In genomic region chr9:123268950-123269302, GRCh38 we compare ENCODE assay signal across 1 cellular context.
TF ChIP-seq lines count a peak whose summit lies in the region.

No MANE protein-coding gene starts in this region.

TF ChIP-seq in K562, 482 proteins besides CTCF, POLR2A, EP300 and RAD21 (continued from another document and continues in another):
- TF ChIP-seq GTF2E2 (tag; IDR thresholded peaks at IDR 0.05) = no peak
- TF ChIP-seq PHF20 (IDR thresholded peaks at IDR 0.05; ENCODE audit: partially characterized antibody) = peak; percentile 29
- TF ChIP-seq NRF1 (conservative IDR thresholded peaks at IDR 0.05 in 1 of 2, IDR thresholded peaks at IDR 0.05 in 1 of 2) = peak; percentile 19 to 64
- no peak for TF ChIP-seq FOXO4 (CRISPR knock-in tag; IDR thresholded peaks at IDR 0.05)
- no peak for TF ChIP-seq RBM22 (IDR thresholded peaks at IDR 0.05; ENCODE audit: low read depth, low read length, poor library complexity, severe bottlenecking)
- 0 out of 2 replicates have a peak, but pooled peaks have one; percentile 4 for TF ChIP-seq RUNX1 (IDR thresholded peaks at IDR 0.05; ENCODE audit: low read depth)
- no peak for TF ChIP-seq MCM5 (IDR thresholded peaks at IDR 0.05; ENCODE audit: low read depth)
- TF ChIP-seq ZFX (CRISPR knock-in tag; IDR thresholded peaks at IDR 0.05) = peak; percentile 40
- TF ChIP-seq CC2D1A (IDR thresholded peaks at IDR 0.05) = 0 out of 2 replicates have a peak, but pooled peaks have one; percentile 40
- no peak for TF ChIP-seq MTF1 (CRISPR knock-in tag; IDR thresholded peaks at IDR 0.05; ENCODE audit: borderline replicate concordance)
- no peak for TF ChIP-seq PYGO2 (tag; IDR thresholded peaks at IDR 0.05)
- TF ChIP-seq LEF1 (IDR thresholded peaks at IDR 0.05) = no peak
- TF ChIP-seq NFRKB (IDR thresholded peaks at IDR 0.05; ENCODE audit: low read depth) = no peak
- no peak for TF ChIP-seq TCF7L2 (IDR thresholded peaks at IDR 0.05; ENCODE audit: low read depth, low read length)
- no peak for TF ChIP-seq ZNF274 (IDR thresholded peaks at IDR 0.05; ENCODE audit: borderline replicate concordance, low read depth, low read length)
- TF ChIP-seq PHTF2 (CRISPR knock-in tag; IDR thresholded peaks at IDR 0.05) = no peak
- no peak for TF ChIP-seq ZC3H4 (CRISPR knock-in tag; IDR thresholded peaks at IDR 0.05; ENCODE audit: borderline replicate concordance)
- TF ChIP-seq ZNF583 (CRISPR knock-in tag; IDR thresholded peaks at IDR 0.05) = no peak
- no peak for TF ChIP-seq ELF1 (tag; IDR thresholded peaks at IDR 0.05)
- no peak for TF ChIP-seq E2F3 (CRISPR knock-in tag; IDR thresholded peaks at IDR 0.05)
- no peak for TF ChIP-seq ETS2 (tag; IDR thresholded peaks at IDR 0.05; ENCODE audit: borderline replicate concordance, poor library complexity, severe bottlenecking)
- TF ChIP-seq BRF1 (IDR thresholded peaks at IDR 0.05; ENCODE audit: borderline replicate concordance, extremely low read depth, insufficient read length) = no peak
- TF ChIP-seq RFX1 (IDR thresholded peaks at IDR 0.05) = no peak
- TF ChIP-seq HSF4 (CRISPR knock-in tag; IDR thresholded peaks at IDR 0.05; ENCODE audit: borderline replicate concordance) = no peak
- TF ChIP-seq XRCC4 (IDR thresholded peaks at IDR 0.05; ENCODE audit: extremely low read depth, insufficient read depth, insufficient read length) = no peak
- no peak for TF ChIP-seq ZNF311 (CRISPR knock-in tag; IDR thresholded peaks at IDR 0.05)
- no peak for TF ChIP-seq NFE2 (IDR thresholded peaks at IDR 0.05; ENCODE audit: low read depth)
- TF ChIP-seq ZNF165 (CRISPR knock-in tag; IDR thresholded peaks at IDR 0.05; ENCODE audit: borderline replicate concordance) = no peak
- no peak for TF ChIP-seq ZNF561 (CRISPR knock-in tag; conservative IDR thresholded peaks at IDR 0.05)
- TF ChIP-seq BRD4 (IDR thresholded peaks at IDR 0.05) = no peak
- TF ChIP-seq, protein P1, sequence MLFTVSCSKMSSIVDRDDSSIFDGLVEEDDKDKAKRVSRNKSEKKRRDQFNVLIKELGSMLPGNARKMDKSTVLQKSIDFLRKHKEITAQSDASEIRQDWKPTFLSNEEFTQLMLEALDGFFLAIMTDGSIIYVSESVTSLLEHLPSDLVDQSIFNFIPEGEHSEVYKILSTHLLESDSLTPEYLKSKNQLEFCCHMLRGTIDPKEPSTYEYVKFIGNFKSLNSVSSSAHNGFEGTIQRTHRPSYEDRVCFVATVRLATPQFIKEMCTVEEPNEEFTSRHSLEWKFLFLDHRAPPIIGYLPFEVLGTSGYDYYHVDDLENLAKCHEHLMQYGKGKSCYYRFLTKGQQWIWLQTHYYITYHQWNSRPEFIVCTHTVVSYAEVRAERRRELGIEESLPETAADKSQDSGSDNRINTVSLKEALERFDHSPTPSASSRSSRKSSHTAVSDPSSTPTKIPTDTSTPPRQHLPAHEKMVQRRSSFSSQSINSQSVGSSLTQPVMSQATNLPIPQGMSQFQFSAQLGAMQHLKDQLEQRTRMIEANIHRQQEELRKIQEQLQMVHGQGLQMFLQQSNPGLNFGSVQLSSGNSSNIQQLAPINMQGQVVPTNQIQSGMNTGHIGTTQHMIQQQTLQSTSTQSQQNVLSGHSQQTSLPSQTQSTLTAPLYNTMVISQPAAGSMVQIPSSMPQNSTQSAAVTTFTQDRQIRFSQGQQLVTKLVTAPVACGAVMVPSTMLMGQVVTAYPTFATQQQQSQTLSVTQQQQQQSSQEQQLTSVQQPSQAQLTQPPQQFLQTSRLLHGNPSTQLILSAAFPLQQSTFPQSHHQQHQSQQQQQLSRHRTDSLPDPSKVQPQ (CRISPR knock-in tag; IDR thresholded peaks at IDR 0.05; ENCODE audit: borderline replicate concordance) = no peak
- TF ChIP-seq ZNF175 (CRISPR knock-in tag; IDR thresholded peaks at IDR 0.05; ENCODE audit: low read depth) = no peak
- TF ChIP-seq ZKSCAN1 (IDR thresholded peaks at IDR 0.05; ENCODE audit: low read depth, low read length) = 0 out of 2 replicates have a peak, but pooled peaks have one; percentile 12
- TF ChIP-seq PCBP2 (IDR thresholded peaks at IDR 0.05; ENCODE audit: low read depth, low read length, poor library complexity, severe bottlenecking) = no peak
- TF ChIP-seq CCNT2 (IDR thresholded peaks at IDR 0.05; ENCODE audit: borderline replicate concordance, extremely low read depth, insufficient read length, low read depth, low read length) = no peak
- no peak for TF ChIP-seq SMARCA4 (IDR thresholded peaks at IDR 0.05)
- no peak for TF ChIP-seq TRIM28 (IDR thresholded peaks at IDR 0.05)
- no peak for TF ChIP-seq ZHX1 (conservative IDR thresholded peaks at IDR 0.05; ENCODE audit: low read length)
- TF ChIP-seq CREM (IDR thresholded peaks at IDR 0.05; ENCODE audit: low read depth) = peak; percentile 19; the same call in 1 of the 2 replicates
- TF ChIP-seq RFX7 (CRISPR knock-in tag; IDR thresholded peaks at IDR 0.05) = no peak
- TF ChIP-seq NFIC (IDR thresholded peaks at IDR 0.05) = no peak
- no peak for TF ChIP-seq SIN3A (IDR thresholded peaks at IDR 0.05; ENCODE audit: borderline replicate concordance in 2 of 2, control insufficient read depth in 1 of 2, low read depth in 2 of 2, low read length in 2 of 2)
- TF ChIP-seq MECOM (CRISPR knock-in tag; IDR thresholded peaks at IDR 0.05) = no peak
- no peak for TF ChIP-seq SIN3B (IDR thresholded peaks at IDR 0.05; ENCODE audit: low read depth)
- no peak for TF ChIP-seq NCOA6 (IDR thresholded peaks at IDR 0.05)
- TF ChIP-seq ZNF263 (CRISPR knock-in tag; IDR thresholded peaks at IDR 0.05; ENCODE audit: borderline replicate concordance) = peak; percentile 16; the same call in 1 of the 2 replicates
- no peak for TF ChIP-seq TCF15 (CRISPR knock-in tag; IDR thresholded peaks at IDR 0.05)
- TF ChIP-seq, protein P2, sequence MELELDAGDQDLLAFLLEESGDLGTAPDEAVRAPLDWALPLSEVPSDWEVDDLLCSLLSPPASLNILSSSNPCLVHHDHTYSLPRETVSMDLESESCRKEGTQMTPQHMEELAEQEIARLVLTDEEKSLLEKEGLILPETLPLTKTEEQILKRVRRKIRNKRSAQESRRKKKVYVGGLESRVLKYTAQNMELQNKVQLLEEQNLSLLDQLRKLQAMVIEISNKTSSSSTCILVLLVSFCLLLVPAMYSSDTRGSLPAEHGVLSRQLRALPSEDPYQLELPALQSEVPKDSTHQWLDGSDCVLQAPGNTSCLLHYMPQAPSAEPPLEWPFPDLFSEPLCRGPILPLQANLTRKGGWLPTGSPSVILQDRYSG (tag; conservative IDR thresholded peaks at IDR 0.05; ENCODE audit: low read depth) = no peak
- no peak for TF ChIP-seq KAT2B (IDR thresholded peaks at IDR 0.05; ENCODE audit: low read depth, low read length)
- no peak for TF ChIP-seq ZBTB17 (CRISPR knock-in tag; IDR thresholded peaks at IDR 0.05)
- TF ChIP-seq XRCC5 (IDR thresholded peaks at IDR 0.05; ENCODE audit: low read depth, low read length) = no peak
- peak; percentile 99 for TF ChIP-seq HNRNPLL (IDR thresholded peaks at IDR 0.05; ENCODE audit: low read depth, low read length, poor library complexity, severe bottlenecking)
- TF ChIP-seq GABPB2 (CRISPR knock-in tag; conservative IDR thresholded peaks at IDR 0.05) = no peak
- TF ChIP-seq, protein P3, sequence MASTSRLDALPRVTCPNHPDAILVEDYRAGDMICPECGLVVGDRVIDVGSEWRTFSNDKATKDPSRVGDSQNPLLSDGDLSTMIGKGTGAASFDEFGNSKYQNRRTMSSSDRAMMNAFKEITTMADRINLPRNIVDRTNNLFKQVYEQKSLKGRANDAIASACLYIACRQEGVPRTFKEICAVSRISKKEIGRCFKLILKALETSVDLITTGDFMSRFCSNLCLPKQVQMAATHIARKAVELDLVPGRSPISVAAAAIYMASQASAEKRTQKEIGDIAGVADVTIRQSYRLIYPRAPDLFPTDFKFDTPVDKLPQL (IDR thresholded peaks at IDR 0.05; ENCODE audit: extremely low read depth, insufficient read length) = no peak
- TF ChIP-seq KDM2B (CRISPR knock-in tag; IDR thresholded peaks at IDR 0.05) = 0 out of 2 replicates have a peak, but pooled peaks have one; percentile 52
- no peak for TF ChIP-seq PHF8 (IDR thresholded peaks at IDR 0.05; ENCODE audit: borderline replicate concordance, low read length)
- TF ChIP-seq TEAD4 (IDR thresholded peaks at IDR 0.05; ENCODE audit: low read length) = no peak
- TF ChIP-seq TEAD4 (CRISPR knock-in tag; IDR thresholded peaks at IDR 0.05; ENCODE audit: borderline replicate concordance) = no peak
- TF ChIP-seq DDX20 (tag; IDR thresholded peaks at IDR 0.05; ENCODE audit: low read depth) = no peak
- TF ChIP-seq U2AF1 (optimal IDR thresholded peaks at IDR 0.05; ENCODE audit: low read depth, low read length) = no peak
- no peak; the same call in 1 of the 2 replicates for TF ChIP-seq GABPA (tag; conservative IDR thresholded peaks at IDR 0.05; ENCODE audit: low read depth)
- TF ChIP-seq NCOR1 (IDR thresholded peaks at IDR 0.05) = no peak
- no peak for TF ChIP-seq SUPT5H (IDR thresholded peaks at IDR 0.05)
- TF ChIP-seq YY1 (IDR thresholded peaks at IDR 0.05; ENCODE audit: borderline replicate concordance in 1 of 3, control insufficient read depth in 1 of 3, extremely low read depth in 1 of 3, insufficient read depth in 3 of 3, insufficient read length in 1 of 3, insufficient replicate concordance in 2 of 3, low read depth in 1 of 3, low read length in 2 of 3) = no peak
- no peak for TF ChIP-seq ZSCAN29 (IDR thresholded peaks at IDR 0.05)
- TF ChIP-seq SMARCB1 (IDR thresholded peaks at IDR 0.05; ENCODE audit: insufficient read length, low read depth) = no peak
- no peak for TF ChIP-seq POU5F1 (IDR thresholded peaks at IDR 0.05; ENCODE audit: borderline replicate concordance, low read depth, low read length, partially characterized antibody)
- peak; percentile 47 for TF ChIP-seq EGR1 (conservative IDR thresholded peaks at IDR 0.05)
- TF ChIP-seq, protein P4, sequence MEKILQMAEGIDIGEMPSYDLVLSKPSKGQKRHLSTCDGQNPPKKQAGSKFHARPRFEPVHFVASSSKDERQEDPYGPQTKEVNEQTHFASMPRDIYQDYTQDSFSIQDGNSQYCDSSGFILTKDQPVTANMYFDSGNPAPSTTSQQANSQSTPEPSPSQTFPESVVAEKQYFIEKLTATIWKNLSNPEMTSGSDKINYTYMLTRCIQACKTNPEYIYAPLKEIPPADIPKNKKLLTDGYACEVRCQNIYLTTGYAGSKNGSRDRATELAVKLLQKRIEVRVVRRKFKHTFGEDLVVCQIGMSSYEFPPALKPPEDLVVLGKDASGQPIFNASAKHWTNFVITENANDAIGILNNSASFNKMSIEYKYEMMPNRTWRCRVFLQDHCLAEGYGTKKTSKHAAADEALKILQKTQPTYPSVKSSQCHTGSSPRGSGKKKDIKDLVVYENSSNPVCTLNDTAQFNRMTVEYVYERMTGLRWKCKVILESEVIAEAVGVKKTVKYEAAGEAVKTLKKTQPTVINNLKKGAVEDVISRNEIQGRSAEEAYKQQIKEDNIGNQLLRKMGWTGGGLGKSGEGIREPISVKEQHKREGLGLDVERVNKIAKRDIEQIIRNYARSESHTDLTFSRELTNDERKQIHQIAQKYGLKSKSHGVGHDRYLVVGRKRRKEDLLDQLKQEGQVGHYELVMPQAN (IDR thresholded peaks at IDR 0.05; ENCODE audit: borderline replicate concordance) = no peak
- TF ChIP-seq STAG1 (CRISPR knock-in tag; IDR thresholded peaks at IDR 0.05; ENCODE audit: borderline replicate concordance) = no peak
- no peak for TF ChIP-seq BACH1 (tag; IDR thresholded peaks at IDR 0.05)
- TF ChIP-seq HMGN3 (IDR thresholded peaks at IDR 0.05; ENCODE audit: borderline replicate concordance, extremely low read depth, insufficient read length, low read depth, low read length) = peak; percentile 33
- TF ChIP-seq ZNF140 (CRISPR knock-in tag; IDR thresholded peaks at IDR 0.05) = no peak
- no peak for TF ChIP-seq ZBTB1 (CRISPR knock-in tag; IDR thresholded peaks at IDR 0.05; ENCODE audit: borderline replicate concordance, low read depth)
- no peak for TF ChIP-seq SOX6 (IDR thresholded peaks at IDR 0.05)
- no peak for TF ChIP-seq KDM5B (IDR thresholded peaks at IDR 0.05; ENCODE audit: insufficient replicate concordance, low read depth, low read length)
- TF ChIP-seq ZNF444 (CRISPR knock-in tag; IDR thresholded peaks at IDR 0.05) = no peak
- TF ChIP-seq RB1 (IDR thresholded peaks at IDR 0.05; ENCODE audit: low read depth) = no peak
- TF ChIP-seq ETV6 (IDR thresholded peaks at IDR 0.05; ENCODE audit: borderline replicate concordance in 1 of 2, low read depth in 2 of 2, low read length in 1 of 2) = no peak
- no peak for TF ChIP-seq ETV6 (CRISPR knock-in tag; IDR thresholded peaks at IDR 0.05; ENCODE audit: borderline replicate concordance)
- TF ChIP-seq NFIX (CRISPR knock-in tag; IDR thresholded peaks at IDR 0.05; ENCODE audit: low read depth) = no peak
- TF ChIP-seq MXI1 (IDR thresholded peaks at IDR 0.05; ENCODE audit: low read depth, low read length) = no peak
